In genomic region chr1:44798481-44799365, GRCh38 we compare ENCODE assay signal across 1 cellular context.
A peak's percentile ranks its signal among the peaks of the same experiment; 100 is the strongest.
TF ChIP-seq lines count a peak whose summit lies in the region.

No MANE protein-coding gene starts in this region.

TF ChIP-seq in IMR-90, 13 proteins besides CTCF, POLR2A, EP300 and RAD21:
- 0 out of 2 replicates have a peak, but pooled peaks have one; percentile 7 for TF ChIP-seq MAFK (IDR thresholded peaks at IDR 0.05; ENCODE audit: low read depth, low read length)
- no peak for TF ChIP-seq CHD1 (IDR thresholded peaks at IDR 0.05; ENCODE audit: low read depth, low read length)
